Comparison of ENCODE assay signal across 8 cellular contexts in genomic region chr1:8031176-8031785, GRCh38.
DNase-seq lines count a peak whose midpoint lies in the region; ATAC-seq and TF ChIP-seq lines count a peak whose summit lies in the region.
"Had no signal": no experiment of that assay in that cellular context is flagged by ENCODE, and none has a peak within 500 bp of the region (broad histone marks: within the 10 kb centered on the region; RNA-seq: fewer than 3 reads in every experiment).

No MANE protein-coding gene starts in this region.

- H3K9me3 ChIP-seq in DND-41 (ENCODE audit: insufficient read depth, low read length, severe bottlenecking) = no peaks in the 10 kb centered on the region

- TF ChIP-seq CTCF in DND-41 (IDR thresholded peaks at IDR 0.05; ENCODE audit: borderline replicate concordance, extremely low read depth, low read length, poor library complexity, severe bottlenecking) (peak; percentile 48), LNCaP clone FGC (IDR thresholded peaks at IDR 0.05; ENCODE audit: control insufficient read depth, extremely low read depth, insufficient read depth) (peak; percentile 69), WI38 (IDR thresholded peaks at IDR 0.05; ENCODE audit: low read depth, low read length) (peak; percentile 34; the same call in 1 of the 2 replicates)

- no peaks in the 10 kb centered on the region for H3K36me3 ChIP-seq in DND-41 (ENCODE audit: insufficient read depth, low read length)
- H3K36me3 ChIP-seq: SJSA1 had no signal

- no peaks in the 10 kb centered on the region for H3K79me2 ChIP-seq in DND-41 (ENCODE audit: insufficient read depth, low read length)

- no peak overlapping the region for H3K27ac ChIP-seq in DND-41 (ENCODE audit: low read length)
- H3K27ac ChIP-seq: SJSA1 had no signal

- H3K4me2 ChIP-seq in DND-41 (ENCODE audit: insufficient read depth, low read length) = no peak overlapping the region

- ATAC-seq in DND-41 (ENCODE audit: insufficient read depth, low read depth) = no peak
- no peak for ATAC-seq in HG03025 (IDR thresholded peaks at IDR 0.05; ENCODE audit: low FRiP score, unreplicated experiment)
- ATAC-seq in HG03520 (IDR thresholded peaks at IDR 0.05; ENCODE audit: unreplicated experiment) = no peak
- ATAC-seq in HG03442 (IDR thresholded peaks at IDR 0.05; ENCODE audit: unreplicated experiment) = no peak

- H3K4me3 ChIP-seq in DND-41 (ENCODE audit: low read depth in 1 of 2, low read length in 2 of 2) (no peak overlapping the region), LNCaP clone FGC (ENCODE audit: low read depth, low read length) (no peak overlapping the region), WI38 (ENCODE audit: low read depth, low read length) (no peak overlapping the region)
- H3K4me3 ChIP-seq: SJSA1 had no signal

- H3K4me1 ChIP-seq in DND-41 (ENCODE audit: insufficient read depth, low read length) = no peaks in the 10 kb centered on the region

- no peak overlapping the region for H3K9ac ChIP-seq in DND-41 (ENCODE audit: low read depth, low read length)

- no peaks in the 10 kb centered on the region for H3K27me3 ChIP-seq in DND-41 (ENCODE audit: insufficient read depth, low read length, poor library complexity)
- H3K27me3 ChIP-seq: SJSA1 had no signal

- no peak overlapping the region for H2AFZ ChIP-seq in DND-41 (ENCODE audit: low read depth, low read length)

- DNase-seq in DND-41 (no peak), LNCaP clone FGC (ENCODE audit: low read depth) (no peak), iris pigment epithelial cell (ENCODE audit: low read depth) (peak; percentile 65)

- H4K20me1 ChIP-seq in DND-41 (ENCODE audit: insufficient read depth, low read length) = no peaks in the 10 kb centered on the region
